In genomic region chr17:47807421-47807820, GRCh38 we compare ENCODE assay signal across 1 cellular context.
TF ChIP-seq lines count a peak whose summit lies in the region.

No MANE protein-coding gene starts in this region.

TF ChIP-seq in SK-N-SH, 30 proteins besides CTCF, POLR2A, EP300 and RAD21 (continued from another document):
- TF ChIP-seq PBX3 (IDR thresholded peaks at IDR 0.05) (no peak), MEF2A (IDR thresholded peaks at IDR 0.05; ENCODE audit: borderline replicate concordance, low read depth) (no peak), RFX5 (IDR thresholded peaks at IDR 0.05; ENCODE audit: low read length) (no peak), POLR2AphosphoS5 (IDR thresholded peaks at IDR 0.05; ENCODE audit: low read depth, low read length) (no peak), CHD2 (IDR thresholded peaks at IDR 0.05; ENCODE audit: low read length, partially characterized antibody) (no peak), FOSL2 (IDR thresholded peaks at IDR 0.05; ENCODE audit: borderline replicate concordance, low read depth) (no peak), NRF1 (IDR thresholded peaks at IDR 0.05; ENCODE audit: low read depth, low read length) (no peak), IRF3 (IDR thresholded peaks at IDR 0.05; ENCODE audit: low read depth, low read length) (no peak), JUND (IDR thresholded peaks at IDR 0.05) (no peak), MXI1 (IDR thresholded peaks at IDR 0.05; ENCODE audit: low read depth, low read length) (no peak)
